1 cellular context compared by ENCODE assay signal in genomic region chr3:111727843-111728565, GRCh38.
TF ChIP-seq lines count a peak whose summit lies in the region.

No MANE protein-coding gene starts in this region.

TF ChIP-seq in HCT116, 20 proteins besides CTCF, POLR2A, EP300 and RAD21 (continued from another document):
- TF ChIP-seq EGR1 (IDR thresholded peaks at IDR 0.05; ENCODE audit: low read depth): no peak
- TF ChIP-seq EZH2 (IDR thresholded peaks at IDR 0.05): no peak
